ENCODE assay signal across 8 cellular contexts in genomic region chr15:22786868-22787698, GRCh38. TPM values are rescaled to one million over a fixed set of nuclear protein-coding genes. Genes with fewer than 3 reads are reported as not detected.
A peak's percentile ranks its signal among the peaks of the same experiment; 100 is the strongest.
DNase-seq lines count a peak whose midpoint lies in the region; ATAC-seq and TF ChIP-seq lines count a peak whose summit lies in the region.

No MANE protein-coding gene starts in this region.

- H3K4me1 ChIP-seq in HCT116 (ENCODE audit: control insufficient read depth in 1 of 2, insufficient read depth in 2 of 2, low read length in 2 of 2) (peaks cover 8 to 23% of the 10 kb centered on the region in 2 experiments; a peak in 3 of 4 replicates), heart right ventricle (peaks cover 0 to 17% (median 7%) of the 10 kb centered on the region in 9 donors)

- peaks cover 0 to 6% of the 10 kb centered on the region in 2 experiments; a peak in 1 of 4 replicates for H3K9me3 ChIP-seq in HCT116 (ENCODE audit: control insufficient read depth in 1 of 2, insufficient read depth in 1 of 2, low read depth in 1 of 2, low read length in 2 of 2)
- peaks cover 0 to 15% (median 11%) of the 10 kb centered on the region in 11 donors for H3K9me3 ChIP-seq in heart right ventricle

- POLR2A ChIA-PET in HCT116 (lab: Charles Lee) = interaction anchor here (1.1 kb wide), 1 partner anchor 16 kb away, joined by 3 read pairs; no protein-coding TSS in a partner anchor

- no TSS peak for BruUV-seq in HCT116 (replicated peaks; lab: Mats Ljungman, UMichigan)

- H3K79me2 ChIP-seq in HCT116 (ENCODE audit: insufficient read depth, low read length) = peaks cover 53% of the 10 kb centered on the region

- H3K9ac ChIP-seq in HCT116 (ENCODE audit: low read length) = peak overlapping the region; percentile 77

- peak overlapping the region; percentile 79 for H3K27ac Mint-ChIP-seq in activated naive CD8-positive, alpha-beta T cell
- H3K27ac Mint-ChIP-seq in progenitor cell of endocrine pancreas = peak overlapping the region; percentile 88

- RAD21 ChIA-PET in HCT116 (lab: Charles Lee; ENCODE audit: low non-redundant PET in 1 of 2, low total read pairs in 2 of 2, uncharacterized antibody in 2 of 2, unreplicated experiment in 2 of 2) = interaction anchor here in 1 of 2 experiments (0.8 kb wide), 1 partner anchor 51 kb away, joined by 4 read pairs; the partner anchor contains the start of gene NIPA2

- DNase-seq in DMS 273 (lab: John Stamatoyannopoulos, UW; ENCODE audit: unreplicated experiment) = peak; percentile 54
- no peak for DNase-seq in DMS 273 treated with DMSO at 0.1 percent for 48 hours (lab: John Stamatoyannopoulos, UW)
- DNase-seq in HCT116 (ENCODE audit: low read depth, low spot score) = no peak
- peak; percentile 38 for DNase-seq in NAMALWA (ENCODE audit: low spot score)
- peak in 1 of 2 donors; percentile 26 for DNase-seq in heart right ventricle
- DNase-seq in progenitor cell of endocrine pancreas (ENCODE audit: low spot score, unreplicated experiment) = peak; percentile 30
- DNase-seq in CD1c-positive myeloid dendritic cell (ENCODE audit: extremely low spot score) = no peak

- ATAC-seq in HCT116 = peak; percentile 52
- ATAC-seq in heart right ventricle = peak in 7 of 8 donors; percentile 17 to 39 (median 27)

- peak overlapping the region; percentile 74 for H3K4me2 ChIP-seq in HCT116 (ENCODE audit: low read length)

- H3K27me3 ChIP-seq in HCT116 (ENCODE audit: insufficient read depth, low read length) (no peaks in the 10 kb centered on the region), heart right ventricle (no peaks in the 10 kb centered on the region)

- no peaks in the 10 kb centered on the region for H3K9me3 Mint-ChIP-seq in activated naive CD8-positive, alpha-beta T cell (ENCODE audit: low read depth)
- H3K9me3 Mint-ChIP-seq in progenitor cell of endocrine pancreas (ENCODE audit: low read depth) = peaks cover 3% of the 10 kb centered on the region

- H3K4me1 Mint-ChIP-seq in activated naive CD8-positive, alpha-beta T cell (ENCODE audit: low read depth) = peaks cover 32% of the 10 kb centered on the region
- peaks cover 4% of the 10 kb centered on the region for H3K4me1 Mint-ChIP-seq in progenitor cell of endocrine pancreas (ENCODE audit: low read depth)

- H3K4me3 ChIP-seq in HCT116 (replicated peaks in 1 of 2; ENCODE audit: low read depth in 1 of 2, low read length in 2 of 2) (peak overlapping the region; percentile 48 to 80), heart right ventricle (peak overlapping the region; percentile 68 to 92 (median 80))

- H3K36me3 Mint-ChIP-seq in activated naive CD8-positive, alpha-beta T cell = peaks cover 4% of the 10 kb centered on the region
- H3K36me3 Mint-ChIP-seq in progenitor cell of endocrine pancreas (ENCODE audit: insufficient read depth) = peaks cover 7% of the 10 kb centered on the region

- H3K27ac ChIP-seq in HCT116 (ENCODE audit: low read depth, low read length) (peak overlapping the region; percentile 78), heart right ventricle (peak overlapping the region; percentile 72 to 97 (median 88))

- intact Hi-C loops in HCT116 (cut with micrococcal nuclease) (no loop called here), heart right ventricle (cut with DNase I) (loop anchor here in 5 of 10 donors (1.0 to 10.0 kb wide), 3 partner anchors 48 to 51 kb away; partner anchors contain the start of gene NIPA2 (in 5 of the 5))

- H4K20me1 ChIP-seq in HCT116 (ENCODE audit: insufficient read depth) = no peaks in the 10 kb centered on the region

- H3K27me3 Mint-ChIP-seq in activated naive CD8-positive, alpha-beta T cell = no peaks in the 10 kb centered on the region
- no peaks in the 10 kb centered on the region for H3K27me3 Mint-ChIP-seq in progenitor cell of endocrine pancreas

- no peak for TF ChIP-seq CTCF in HCT116 (IDR thresholded peaks at IDR 0.05 in 2 of 3, conservative IDR thresholded peaks at IDR 0.05 in 1 of 3; ENCODE audit: borderline replicate concordance in 1 of 3, insufficient read depth in 1 of 3, low read depth in 2 of 3, low read length in 2 of 3)
- no peak for TF ChIP-seq CTCF in heart right ventricle (IDR thresholded peaks at IDR 0.05)
- no peak for TF ChIP-seq CTCF in progenitor cell of endocrine pancreas (IDR thresholded peaks at IDR 0.05; ENCODE audit: unreplicated experiment)

- H3K9me2 ChIP-seq in HCT116 (ENCODE audit: insufficient read depth) = no peaks in the 10 kb centered on the region

- CTCF ChIA-PET in HCT116 (lab: Charles Lee) = no interaction called here

- no peak overlapping the region for H2AFZ ChIP-seq in HCT116 (ENCODE audit: low read depth, low read length, poor library complexity, severe bottlenecking)

- no peak for TF ChIP-seq POLR2A in HCT116 (IDR thresholded peaks at IDR 0.05; ENCODE audit: borderline replicate concordance, extremely low read depth, insufficient read depth, insufficient read length)

- H3K36me3 ChIP-seq in HCT116 (ENCODE audit: control insufficient read depth in 1 of 2, insufficient read depth in 2 of 2, low read length in 2 of 2) (0 out of 4 replicates have a peak, but pooled peaks cover 0 to 10% of the 10 kb centered on the region in 2 experiments), heart right ventricle (no peaks in the 10 kb centered on the region)

- no peak for TF ChIP-seq RAD21 in HCT116 (IDR thresholded peaks at IDR 0.05; ENCODE audit: low read depth)

- peak overlapping the region; percentile 91 for H3K4me3 Mint-ChIP-seq in activated naive CD8-positive, alpha-beta T cell
- H3K4me3 Mint-ChIP-seq in progenitor cell of endocrine pancreas (ENCODE audit: low read depth) = peak overlapping the region; percentile 78

- WGBS in heart right ventricle, 2 donors = 3% methylated on average over 76 to 83 of the region's 83 CpGs

TF ChIP-seq in HCT116, 20 proteins besides CTCF, POLR2A, EP300 and RAD21:
- TF ChIP-seq ZNF274 (IDR thresholded peaks at IDR 0.05; ENCODE audit: low read depth, low read length) (no peak), ZFX (IDR thresholded peaks at IDR 0.05) (peak; percentile 51), CEBPB (IDR thresholded peaks at IDR 0.05; ENCODE audit: low read depth) (no peak), EZH2 (IDR thresholded peaks at IDR 0.05) (no peak), YY1 (IDR thresholded peaks at IDR 0.05; ENCODE audit: extremely low read depth, insufficient replicate concordance, low read depth, low read length) (no peak), POLR2AphosphoS5 (IDR thresholded peaks at IDR 0.05; ENCODE audit: low read depth, low read length) (no peak), TCF7L2 (IDR thresholded peaks at IDR 0.05; ENCODE audit: borderline replicate concordance, extremely low read depth, insufficient read depth, insufficient read length) (no peak), ZBTB33 (IDR thresholded peaks at IDR 0.05; ENCODE audit: extremely low read depth, insufficient replicate concordance, low read length) (no peak), EZH2phosphoT487 (IDR thresholded peaks at IDR 0.05; ENCODE audit: borderline replicate concordance) (no peak)

RNA-seq across cellular contexts. Expression of gene NIPA1, which starts 0.6 kb away (rescaled TPM):
- total RNA-seq in HCT116 (2021; ENCODE audit: unreplicated experiment) = 30.6 TPM
- polyA plus RNA-seq in HCT116 (2012) = 21.8 and 27.4 TPM in 2 replicates
- total RNA-seq in heart right ventricle = 1 to 10 TPM; 3.9 to 7.7 (median 5.6) TPM
- 1 to 10 TPM; 3.6 to 4.5 TPM for polyA plus RNA-seq in heart right ventricle
- 18.1 and 20.2 TPM in 2 replicates for total RNA-seq in progenitor cell of endocrine pancreas

RNA-seq across cellular contexts. Expression of gene NIPA2, which starts 51.4 kb away (rescaled TPM):
- total RNA-seq in HCT116 (2021; ENCODE audit: unreplicated experiment) (54.4 TPM), heart right ventricle (10 to 100 TPM; 16.3 to 30.3 (median 19.3) TPM), progenitor cell of endocrine pancreas (34.3 and 42.0 TPM in 2 replicates)
- 19.2 and 23.8 TPM in 2 replicates for polyA plus RNA-seq in HCT116 (2012)
- 10 to 100 TPM in 1 of 2 donors, 1 to 10 TPM in 1; 4.7 to 24.6 TPM for polyA plus RNA-seq in heart right ventricle

Comparison
In these comparisons a context has a peak if more than half of its experiments do, and no peak if none do; other contexts are left out.
1. DNase-seq: peak in DMS 273 (single experiment), NAMALWA (single experiment) and progenitor cell of endocrine pancreas (single experiment); none in DMS 273 treated with DMSO at 0.1 percent for 48 hours (single experiment), HCT116 (single experiment) and CD1c-positive myeloid dendritic cell (single experiment).